18 cellular contexts compared by ENCODE assay signal in genomic region chr1:222987616-222988015, GRCh38.
A peak's percentile ranks its signal among the peaks of the same experiment; 100 is the strongest.
DNase-seq lines count a peak whose midpoint lies in the region; ATAC-seq and TF ChIP-seq lines count a peak whose summit lies in the region.
"Had no signal": no experiment of that assay in that cellular context is flagged by ENCODE, and none has a peak within 500 bp of the region (broad histone marks: within the 10 kb centered on the region; RNA-seq: fewer than 3 reads in every experiment).

No MANE protein-coding gene starts in this region.

- no peak for ATAC-seq in natural killer cell
- no peak for ATAC-seq in natural killer cell treated with Interleukin-12 subunit alpha and Interleukin-12 subunit beta and Interleukin-15 and Interleukin-18, amount 100 ng/mL, for 72 hours
- ATAC-seq in GM23338 = no peak

- H3K9me2 ChIP-seq in Loucy (replicated peaks; ENCODE audit: low read depth, low read length) = no peaks in the 10 kb centered on the region
- H3K9me2 ChIP-seq in GM23338 (ENCODE audit: insufficient read depth) = no peaks in the 10 kb centered on the region

- no peaks in the 10 kb centered on the region for H3K27me3 ChIP-seq in Loucy (ENCODE audit: insufficient read depth, low read length, poor library complexity, severe bottlenecking)
- H3K27me3 ChIP-seq in GM23338 (ENCODE audit: insufficient read depth) = no peaks in the 10 kb centered on the region
- H3K27me3 ChIP-seq in neural progenitor cell = no peaks in the 10 kb centered on the region
- H3K27me3 ChIP-seq: Peyer's patch had no signal

- H3K9me3 ChIP-seq in Loucy (ENCODE audit: insufficient read depth, low read depth, low read length) (no peaks in the 10 kb centered on the region), neural progenitor cell (ENCODE audit: low read depth) (no peaks in the 10 kb centered on the region)
- H3K9me3 ChIP-seq: Peyer's patch had no signal

- no peaks in the 10 kb centered on the region for H4K20me1 ChIP-seq in Loucy (ENCODE audit: insufficient read depth, low read length, poor library complexity, severe bottlenecking)
- no peaks in the 10 kb centered on the region for H4K20me1 ChIP-seq in GM23338 (replicated peaks; ENCODE audit: insufficient read depth)
- no peaks in the 10 kb centered on the region for H4K20me1 ChIP-seq in neural progenitor cell (ENCODE audit: low read depth)

- H3K4me1 ChIP-seq in Loucy (ENCODE audit: insufficient read depth, low read length, poor library complexity, severe bottlenecking) (no peaks in the 10 kb centered on the region), GM23338 (ENCODE audit: insufficient read depth) (no peaks in the 10 kb centered on the region), neural progenitor cell (peaks cover 7% of the 10 kb centered on the region)
- H3K4me1 ChIP-seq: Peyer's patch had no signal

- H3K4me1 Mint-ChIP-seq in natural killer cell (peaks cover 25 to 28% of the 10 kb centered on the region in 2 donors), GM23338 (peaks cover 9% of the 10 kb centered on the region), neural progenitor cell (peaks cover 13% of the 10 kb centered on the region)
- peaks cover 13 to 18% of the 10 kb centered on the region in 2 donors for H3K4me1 Mint-ChIP-seq in natural killer cell treated with Interleukin-12 subunit alpha and Interleukin-12 subunit beta and Interleukin-15 and Interleukin-18, amount 100 ng/mL, for 72 hours (ENCODE audit: low read depth in 2 of 2)

- H3K4me3 ChIP-seq in Loucy (ENCODE audit: low read length, poor library complexity, severe bottlenecking) (no peak overlapping the region), choroid plexus epithelial cell (ENCODE audit: low read depth, low read length) (no peak overlapping the region), GM23338 (no peak overlapping the region), neural progenitor cell (no peak overlapping the region)
- H3K4me3 ChIP-seq: Peyer's patch had no signal

- H3K79me2 ChIP-seq in Loucy (ENCODE audit: insufficient read depth, low read length) (no peaks in the 10 kb centered on the region), GM23338 (replicated peaks; ENCODE audit: insufficient read depth) (no peaks in the 10 kb centered on the region), neural progenitor cell (ENCODE audit: low read depth) (no peaks in the 10 kb centered on the region)

- H3F3A ChIP-seq in Loucy (ENCODE audit: low read depth) (no peaks in the 10 kb centered on the region), GM23338 (replicated peaks; ENCODE audit: low read depth) (no peaks in the 10 kb centered on the region), neural progenitor cell (ENCODE audit: low read depth) (no peaks in the 10 kb centered on the region)

- H3K9ac ChIP-seq in Loucy (ENCODE audit: low read depth, low read length, poor library complexity, severe bottlenecking) = no peak overlapping the region
- no peak overlapping the region for H3K9ac ChIP-seq in neural progenitor cell

- H3K36me3 Mint-ChIP-seq in natural killer cell (no peaks in the 10 kb centered on the region), GM23338 (ENCODE audit: low read depth) (no peaks in the 10 kb centered on the region), neural progenitor cell (peaks cover 12% of the 10 kb centered on the region)
- no peaks in the 10 kb centered on the region for H3K36me3 Mint-ChIP-seq in natural killer cell treated with Interleukin-12 subunit alpha and Interleukin-12 subunit beta and Interleukin-15 and Interleukin-18, amount 100 ng/mL, for 72 hours

- H3K27me3 Mint-ChIP-seq in natural killer cell (ENCODE audit: low read depth in 2 of 2) (no peaks in the 10 kb centered on the region), GM23338 (ENCODE audit: insufficient read depth, low read depth, poor library complexity) (peaks cover 4% of the 10 kb centered on the region), neural progenitor cell (ENCODE audit: insufficient read depth, low read depth) (no peaks in the 10 kb centered on the region)
- no peaks in the 10 kb centered on the region for H3K27me3 Mint-ChIP-seq in natural killer cell treated with Interleukin-12 subunit alpha and Interleukin-12 subunit beta and Interleukin-15 and Interleukin-18, amount 100 ng/mL, for 72 hours
- H3K27me3 Mint-ChIP-seq: CD4-positive, alpha-beta T cell had no signal

- TF ChIP-seq CTCF in natural killer cell (IDR thresholded peaks at IDR 0.05) (no peak), Loucy (conservative IDR thresholded peaks at IDR 0.05; ENCODE audit: low read length) (peak; percentile 28; the same call in 1 of the 2 replicates), choroid plexus epithelial cell (conservative IDR thresholded peaks at IDR 0.05; ENCODE audit: low read depth, low read length) (peak; percentile 27), GM23338 (conservative IDR thresholded peaks at IDR 0.05; ENCODE audit: low read depth in 2 of 2) (no peak), neural progenitor cell (IDR thresholded peaks at IDR 0.05) (no peak)

- intact Hi-C loops in natural killer cell (cut with micrococcal nuclease) = no loop called here

- DNase-seq in natural killer cell (no peak), choroid plexus epithelial cell (ENCODE audit: low read depth) (no peak), GM23338 (ENCODE audit: low spot score) (no peak), neural progenitor cell (ENCODE audit: low spot score) (no peak), GM19240 (ENCODE audit: insufficient read length, low spot score) (no peak)
- DNase-seq in natural killer cell treated with Interleukin-12 subunit alpha and Interleukin-12 subunit beta and Interleukin-15 and Interleukin-18, amount 100 ng/mL, for 72 hours (ENCODE audit: low spot score) = no peak
- DNase-seq: CD4-positive, alpha-beta T cell; COR-L47; DMS79 treated with DMSO at 0.1 percent for 48 hours; KBM-7; NCI-H1048; NCI-H1417 treated with DMSO at 0.1 percent for 48 hours; NCI-H187; NCI-H2107; NCI-H69; Peyer's patch; T-helper 9 cell had no signal

- H3K27ac Mint-ChIP-seq in natural killer cell (peak overlapping the region; percentile 63 to 77), GM23338 (no peak overlapping the region), neural progenitor cell (no peak overlapping the region)
- H3K27ac Mint-ChIP-seq in natural killer cell treated with Interleukin-12 subunit alpha and Interleukin-12 subunit beta and Interleukin-15 and Interleukin-18, amount 100 ng/mL, for 72 hours = no peak overlapping the region
- H3K27ac Mint-ChIP-seq: CD4-positive, alpha-beta T cell had no signal

- H3K9me3 Mint-ChIP-seq in natural killer cell (no peaks in the 10 kb centered on the region), GM23338 (no peaks in the 10 kb centered on the region), neural progenitor cell (no peaks in the 10 kb centered on the region)
- H3K9me3 Mint-ChIP-seq in natural killer cell treated with Interleukin-12 subunit alpha and Interleukin-12 subunit beta and Interleukin-15 and Interleukin-18, amount 100 ng/mL, for 72 hours = no peaks in the 10 kb centered on the region
- H3K9me3 Mint-ChIP-seq: CD4-positive, alpha-beta T cell had no signal

- H3K36me3 ChIP-seq in Loucy (ENCODE audit: insufficient read depth, low read length) = no peaks in the 10 kb centered on the region
- H3K36me3 ChIP-seq in GM23338 (ENCODE audit: insufficient read depth) = no peaks in the 10 kb centered on the region
- H3K36me3 ChIP-seq in neural progenitor cell = no peaks in the 10 kb centered on the region
- H3K36me3 ChIP-seq: Peyer's patch had no signal

- H3K27ac ChIP-seq in GM23338 (ENCODE audit: low read depth) = no peak overlapping the region
- H3K27ac ChIP-seq in neural progenitor cell = no peak overlapping the region
- H3K27ac ChIP-seq: Peyer's patch had no signal

- no peak overlapping the region for H3K4me2 ChIP-seq in Loucy (ENCODE audit: low read depth, low read length, poor library complexity, severe bottlenecking)
- no peak overlapping the region for H3K4me2 ChIP-seq in GM23338
- no peak overlapping the region for H3K4me2 ChIP-seq in neural progenitor cell

- H2AFZ ChIP-seq in Loucy (ENCODE audit: low read length) (no peak overlapping the region), GM23338 (no peak overlapping the region), neural progenitor cell (replicated peaks) (no peak overlapping the region)

- H3K4me3 Mint-ChIP-seq in natural killer cell (no peak overlapping the region), GM23338 (no peak overlapping the region), neural progenitor cell (no peak overlapping the region)
- H3K4me3 Mint-ChIP-seq in natural killer cell treated with Interleukin-12 subunit alpha and Interleukin-12 subunit beta and Interleukin-15 and Interleukin-18, amount 100 ng/mL, for 72 hours = no peak overlapping the region
- H3K4me3 Mint-ChIP-seq: CD4-positive, alpha-beta T cell had no signal

TF ChIP-seq in GM23338, 12 proteins besides CTCF, POLR2A, EP300 and RAD21 (continues in another document):
- no peak for TF ChIP-seq NANOG (IDR thresholded peaks at IDR 0.05; ENCODE audit: borderline replicate concordance)
- TF ChIP-seq CREB1 (CRISPR knock-in tag; IDR thresholded peaks at IDR 0.05; ENCODE audit: low read depth) = no peak
- no peak for TF ChIP-seq ZNF114 (CRISPR knock-in tag; IDR thresholded peaks at IDR 0.05)
- TF ChIP-seq POLR2AphosphoS5 (IDR thresholded peaks at IDR 0.05; ENCODE audit: low read depth) = no peak
- no peak for TF ChIP-seq ETS1 (IDR thresholded peaks at IDR 0.05)

Comparison
In these comparisons a context has a peak if more than half of its experiments do, and no peak if none do; other contexts are left out.
1. H3K27ac Mint-ChIP-seq: peak in natural killer cell (2 of 2); none in natural killer cell treated with Interleukin-12 subunit alpha and Interleukin-12 subunit beta and Interleukin-15 and Interleukin-18, amount 100 ng/mL, for 72 hours (0 of 2), GM23338 (single experiment) and neural progenitor cell (single experiment).
2. CTCF ChIP-seq: peak in Loucy (single experiment) and choroid plexus epithelial cell (single experiment); none in natural killer cell (single experiment), GM23338 (0 of 2) and neural progenitor cell (single experiment).